In the genomic region with DNA sequence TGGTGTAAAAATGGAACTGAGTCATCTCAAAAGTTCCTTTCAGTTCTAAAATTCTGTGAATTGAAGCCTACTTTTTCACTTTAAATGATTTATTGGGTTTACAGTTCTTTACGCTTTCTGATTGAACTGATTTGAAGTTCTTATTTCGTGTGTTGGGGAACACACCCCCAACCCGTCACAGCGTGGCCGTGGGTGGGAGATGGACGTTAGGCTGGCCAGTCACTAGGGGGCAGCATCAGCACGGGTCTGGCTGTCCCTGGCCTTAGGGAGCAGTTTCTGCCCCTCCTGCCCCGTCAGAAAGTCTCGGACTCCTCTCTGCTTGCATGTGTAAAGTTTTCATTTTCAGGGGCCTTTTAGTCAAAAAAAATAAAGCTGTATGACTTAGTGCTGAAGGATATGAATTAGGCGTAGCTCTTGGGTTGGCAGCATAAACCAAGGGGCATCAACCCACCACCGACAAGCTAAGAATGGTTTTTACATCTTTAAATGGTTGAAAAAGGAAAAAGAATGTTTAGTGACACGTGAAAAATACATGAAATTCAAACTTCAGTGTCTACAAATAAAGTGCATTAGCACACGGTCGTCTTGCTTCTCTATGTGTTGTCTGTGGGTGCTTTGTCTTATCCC, we compare ENCODE assay signal across 8 cellular contexts.
A peak's percentile ranks its signal among the peaks of the same experiment; 100 is the strongest.
DNase-seq lines count a peak whose midpoint lies in the region; ATAC-seq and TF ChIP-seq lines count a peak whose summit lies in the region.

No MANE protein-coding gene starts in this region.

- H3K4ac ChIP-seq in mesendoderm (ENCODE audit: low read depth, low read length), result no peak overlapping the region

- no peak overlapping the region for H2BK5ac ChIP-seq in mesendoderm (ENCODE audit: low read length)

- H3K9me3 Mint-ChIP-seq in activated CD8-positive, alpha-beta T cell treated with anti-CD3 and anti-CD28 coated beads for 36 hours, result no peaks in the 10 kb centered on the region

- H3K56ac ChIP-seq in mesendoderm (ENCODE audit: low read length), result no peak overlapping the region

- H2BK15ac ChIP-seq in mesendoderm (replicated peaks; ENCODE audit: low read depth), result no peak overlapping the region

- H3K27ac ChIP-seq in mesendoderm (ENCODE audit: low read depth, low read length), result no peak overlapping the region

- H3K9ac ChIP-seq in mesendoderm (ENCODE audit: low read length), result no peak overlapping the region

- H3K4me3 ChIP-seq in AG09309 (ENCODE audit: control insufficient read depth, low read depth, low read length) (peak overlapping the region; percentile 11), mesendoderm (ENCODE audit: low read length) (no peak overlapping the region)

- no peaks in the 10 kb centered on the region for H3K36me3 ChIP-seq in mesendoderm (ENCODE audit: control insufficient read depth, insufficient read depth, low read length)

- no peak overlapping the region for H4K8ac ChIP-seq in mesendoderm (ENCODE audit: low read depth, low read length)

- no peaks in the 10 kb centered on the region for H3K4me1 ChIP-seq in mesendoderm (ENCODE audit: control insufficient read depth, low read depth, low read length)

- H3K4me1 Mint-ChIP-seq in activated CD8-positive, alpha-beta T cell treated with anti-CD3 and anti-CD28 coated beads for 36 hours (ENCODE audit: low read depth), result peaks cover 42% of the 10 kb centered on the region

- peaks cover 22% of the 10 kb centered on the region for H3K36me3 Mint-ChIP-seq in activated CD8-positive, alpha-beta T cell treated with anti-CD3 and anti-CD28 coated beads for 36 hours (ENCODE audit: low read depth)

- H3K23ac ChIP-seq in mesendoderm (ENCODE audit: low read length), result no peak overlapping the region

- no peaks in the 10 kb centered on the region for H3K79me1 ChIP-seq in mesendoderm (ENCODE audit: low read length)

- no CpG with 5 or more reads among the region's 14 CpGs for WGBS in mesendoderm (ENCODE audit: extremely low coverage, insufficient coverage, low lambda C conversion rate)

- peak; percentile 25 for DNase-seq in AG09309 (ENCODE audit: low read depth)
- peak; percentile 56 for DNase-seq in NCI-H748 treated with DMSO at 0.1 percent for 48 hours (lab: John Stamatoyannopoulos, UW)
- DNase-seq in activated CD8-positive, alpha-beta T cell treated with anti-CD3 and anti-CD28 coated beads for 36 hours, result peak; percentile 89
- peak; percentile 27 for DNase-seq in effector CD4-positive, alpha-beta T cell
- DNase-seq in mesendoderm, result peak; percentile 71
- DNase-seq in stimulated activated CD8-positive, alpha-beta memory T cell treated with anti-CD3 and anti-CD28 coated beads, Interleukin-15, amount 100 ng/mL, for 48 hours (ENCODE audit: low read depth in 2 of 2), result peak; percentile 79 to 80

- H3K27ac Mint-ChIP-seq in activated CD8-positive, alpha-beta T cell treated with anti-CD3 and anti-CD28 coated beads for 36 hours, result peak overlapping the region; percentile 85

- no peak overlapping the region for H3K4me3 Mint-ChIP-seq in activated CD8-positive, alpha-beta T cell treated with anti-CD3 and anti-CD28 coated beads for 36 hours

- no peaks in the 10 kb centered on the region for H3K27me3 ChIP-seq in mesendoderm (ENCODE audit: insufficient read depth, low read length, poor library complexity)

- no peaks in the 10 kb centered on the region for H3K27me3 Mint-ChIP-seq in activated CD8-positive, alpha-beta T cell treated with anti-CD3 and anti-CD28 coated beads for 36 hours

- H2BK120ac ChIP-seq in mesendoderm (ENCODE audit: low read depth, low read length), result no peak overlapping the region

- H4K5ac ChIP-seq in mesendoderm (ENCODE audit: low read length), result no peak overlapping the region

- TF ChIP-seq CTCF in AG09309 (IDR thresholded peaks at IDR 0.05; ENCODE audit: control insufficient read depth, insufficient read depth, low read depth, low read length, missing control alignments), result peak; percentile 97
- TF ChIP-seq CTCF in activated CD8-positive, alpha-beta T cell treated with anti-CD3 and anti-CD28 coated beads for 36 hours (IDR thresholded peaks at IDR 0.05), result peak; percentile 84

- no peak overlapping the region for H3K4me2 ChIP-seq in mesendoderm (ENCODE audit: low read length)

- ATAC-seq in GM18858 (IDR thresholded peaks at IDR 0.05; ENCODE audit: unreplicated experiment), result peak; percentile 71
- ATAC-seq in HG03103 (IDR thresholded peaks at IDR 0.05; ENCODE audit: low read depth, unreplicated experiment), result peak; percentile 53
- ATAC-seq in activated CD8-positive, alpha-beta T cell treated with anti-CD3 and anti-CD28 coated beads for 36 hours, result peak; percentile 68

- no peak overlapping the region for H2AK5ac ChIP-seq in mesendoderm (ENCODE audit: low read length)

- no peaks in the 10 kb centered on the region for H3K79me2 ChIP-seq in mesendoderm (ENCODE audit: control insufficient read depth, insufficient read depth, low read length)

- H3K18ac ChIP-seq in mesendoderm (ENCODE audit: low read length), result no peak overlapping the region

- POLR2A ChIA-PET in activated CD8-positive, alpha-beta T cell treated with anti-CD3 and anti-CD28 coated beads for 36 hours (lab: Charles Lee), result interaction anchor here (0.6 kb wide), 2 partner anchors 131 to 230 kb away, joined by 3 to 4 read pairs; no protein-coding TSS in a partner anchor

- CTCF ChIA-PET in activated CD8-positive, alpha-beta T cell treated with anti-CD3 and anti-CD28 coated beads for 36 hours (lab: Charles Lee), result interaction anchor here (0.6 to 5.8 kb wide), 35 partner anchors 11 to 849 kb away, joined by 3 to 65 read pairs (median 3); no protein-coding TSS in a partner anchor

- intact Hi-C loops in activated CD8-positive, alpha-beta T cell treated with anti-CD3 and anti-CD28 coated beads for 36 hours (cut with micrococcal nuclease), result loop anchor here (5.0 to 10.0 kb wide), 2 partner anchors 129 to 396 kb away; partner anchors contain the start of gene PHLPP1

Comparison
In these comparisons a context has a peak if more than half of its experiments do, and no peak if none do; other contexts are left out.
1. DNase-seq: peak in every context shown above with its lines; median percentile 89 in activated CD8-positive, alpha-beta T cell treated with anti-CD3 and anti-CD28 coated beads for 36 hours; 80 in stimulated activated CD8-positive, alpha-beta memory T cell treated with anti-CD3 and anti-CD28 coated beads, Interleukin-15, amount 100 ng/mL, for 48 hours; 71 in mesendoderm; 56 in NCI-H748 treated with DMSO at 0.1 percent for 48 hours; 27 in effector CD4-positive, alpha-beta T cell; 25 in AG09309.